Comparison of ENCODE assay signal across 1 cellular context in the genomic region with DNA sequence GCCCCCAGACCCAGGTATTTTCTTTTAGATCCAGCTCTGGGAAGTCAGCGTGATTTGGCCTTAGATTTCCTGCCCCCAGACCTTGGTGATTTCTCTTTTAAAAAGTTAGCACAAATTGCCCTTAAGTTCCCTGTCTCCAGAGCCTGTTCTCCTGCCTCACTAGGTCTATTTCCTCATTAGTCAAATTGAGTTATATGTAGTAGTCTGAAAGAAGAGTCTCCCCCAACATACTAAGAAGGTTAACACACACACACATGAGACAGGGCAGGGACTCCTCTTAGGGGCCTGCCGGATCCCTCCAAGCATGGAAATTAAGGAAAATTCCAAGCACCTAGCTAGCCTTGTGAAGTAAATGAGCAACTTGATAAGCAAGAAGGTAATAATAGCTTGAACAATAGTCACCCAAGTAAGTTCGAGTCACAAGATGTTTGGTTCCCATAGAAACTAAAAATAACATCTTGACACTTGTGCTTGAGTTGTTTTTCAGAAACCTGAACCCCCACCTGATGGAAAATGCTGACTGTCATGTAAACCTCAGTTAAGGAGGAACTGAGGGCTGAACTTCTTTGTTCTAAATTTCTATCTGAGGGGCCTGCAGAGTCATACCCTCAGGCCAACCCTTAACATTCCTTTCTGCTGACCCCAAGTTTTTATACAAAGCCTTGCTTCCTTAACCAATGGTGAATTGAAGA.
TF ChIP-seq lines count a peak whose summit lies in the region.

No MANE protein-coding gene starts in this region.

TF ChIP-seq in K562, 482 proteins besides CTCF, POLR2A, EP300 and RAD21 (continued from another document):
- peak; percentile 56; the same call in 1 of the 2 replicates for TF ChIP-seq C11orf30 (IDR thresholded peaks at IDR 0.05; ENCODE audit: low read depth)
- no peak for TF ChIP-seq POLR3G (IDR thresholded peaks at IDR 0.05; ENCODE audit: extremely low read depth, insufficient read length, insufficient replicate concordance)
- TF ChIP-seq ZNF551 (CRISPR knock-in tag; IDR thresholded peaks at IDR 0.05), result no peak
- TF ChIP-seq ZBTB7A (IDR thresholded peaks at IDR 0.05; ENCODE audit: borderline replicate concordance, control insufficient read depth, low read depth, low read length), result no peak
- TF ChIP-seq, protein P1, sequence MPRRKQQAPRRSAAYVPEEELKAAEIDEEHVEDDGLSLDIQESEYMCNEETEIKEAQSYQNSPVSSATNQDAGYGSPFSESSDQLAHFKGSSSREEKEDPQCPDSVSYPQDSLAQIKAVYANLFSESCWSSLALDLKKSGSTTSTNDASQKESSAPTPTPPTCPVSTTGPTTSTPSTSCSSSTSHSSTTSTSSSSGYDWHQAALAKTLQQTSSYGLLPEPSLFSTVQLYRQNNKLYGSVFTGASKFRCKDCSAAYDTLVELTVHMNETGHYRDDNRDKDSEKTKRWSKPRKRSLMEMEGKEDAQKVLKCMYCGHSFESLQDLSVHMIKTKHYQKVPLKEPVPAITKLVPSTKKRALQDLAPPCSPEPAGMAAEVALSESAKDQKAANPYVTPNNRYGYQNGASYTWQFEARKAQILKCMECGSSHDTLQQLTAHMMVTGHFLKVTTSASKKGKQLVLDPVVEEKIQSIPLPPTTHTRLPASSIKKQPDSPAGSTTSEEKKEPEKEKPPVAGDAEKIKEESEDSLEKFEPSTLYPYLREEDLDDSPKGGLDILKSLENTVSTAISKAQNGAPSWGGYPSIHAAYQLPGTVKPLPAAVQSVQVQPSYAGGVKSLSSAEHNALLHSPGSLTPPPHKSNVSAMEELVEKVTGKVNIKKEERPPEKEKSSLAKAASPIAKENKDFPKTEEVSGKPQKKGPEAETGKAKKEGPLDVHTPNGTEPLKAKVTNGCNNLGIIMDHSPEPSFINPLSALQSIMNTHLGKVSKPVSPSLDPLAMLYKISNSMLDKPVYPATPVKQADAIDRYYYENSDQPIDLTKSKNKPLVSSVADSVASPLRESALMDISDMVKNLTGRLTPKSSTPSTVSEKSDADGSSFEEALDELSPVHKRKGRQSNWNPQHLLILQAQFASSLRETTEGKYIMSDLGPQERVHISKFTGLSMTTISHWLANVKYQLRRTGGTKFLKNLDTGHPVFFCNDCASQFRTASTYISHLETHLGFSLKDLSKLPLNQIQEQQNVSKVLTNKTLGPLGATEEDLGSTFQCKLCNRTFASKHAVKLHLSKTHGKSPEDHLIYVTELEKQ (CRISPR knock-in tag; IDR thresholded peaks at IDR 0.05), result no peak
- TF ChIP-seq, protein P2, sequence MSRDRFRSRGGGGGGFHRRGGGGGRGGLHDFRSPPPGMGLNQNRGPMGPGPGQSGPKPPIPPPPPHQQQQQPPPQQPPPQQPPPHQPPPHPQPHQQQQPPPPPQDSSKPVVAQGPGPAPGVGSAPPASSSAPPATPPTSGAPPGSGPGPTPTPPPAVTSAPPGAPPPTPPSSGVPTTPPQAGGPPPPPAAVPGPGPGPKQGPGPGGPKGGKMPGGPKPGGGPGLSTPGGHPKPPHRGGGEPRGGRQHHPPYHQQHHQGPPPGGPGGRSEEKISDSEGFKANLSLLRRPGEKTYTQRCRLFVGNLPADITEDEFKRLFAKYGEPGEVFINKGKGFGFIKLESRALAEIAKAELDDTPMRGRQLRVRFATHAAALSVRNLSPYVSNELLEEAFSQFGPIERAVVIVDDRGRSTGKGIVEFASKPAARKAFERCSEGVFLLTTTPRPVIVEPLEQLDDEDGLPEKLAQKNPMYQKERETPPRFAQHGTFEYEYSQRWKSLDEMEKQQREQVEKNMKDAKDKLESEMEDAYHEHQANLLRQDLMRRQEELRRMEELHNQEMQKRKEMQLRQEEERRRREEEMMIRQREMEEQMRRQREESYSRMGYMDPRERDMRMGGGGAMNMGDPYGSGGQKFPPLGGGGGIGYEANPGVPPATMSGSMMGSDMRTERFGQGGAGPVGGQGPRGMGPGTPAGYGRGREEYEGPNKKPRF (IDR thresholded peaks at IDR 0.05; ENCODE audit: low read depth, low read length), result no peak
- TF ChIP-seq, protein P3, sequence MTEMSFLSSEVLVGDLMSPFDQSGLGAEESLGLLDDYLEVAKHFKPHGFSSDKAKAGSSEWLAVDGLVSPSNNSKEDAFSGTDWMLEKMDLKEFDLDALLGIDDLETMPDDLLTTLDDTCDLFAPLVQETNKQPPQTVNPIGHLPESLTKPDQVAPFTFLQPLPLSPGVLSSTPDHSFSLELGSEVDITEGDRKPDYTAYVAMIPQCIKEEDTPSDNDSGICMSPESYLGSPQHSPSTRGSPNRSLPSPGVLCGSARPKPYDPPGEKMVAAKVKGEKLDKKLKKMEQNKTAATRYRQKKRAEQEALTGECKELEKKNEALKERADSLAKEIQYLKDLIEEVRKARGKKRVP (CRISPR knock-in tag; IDR thresholded peaks at IDR 0.05), result no peak
- no peak for TF ChIP-seq HDAC8 (tag; IDR thresholded peaks at IDR 0.05)
- TF ChIP-seq MAX (CRISPR knock-in tag; IDR thresholded peaks at IDR 0.05), result no peak
- no peak for TF ChIP-seq PCBP1 (IDR thresholded peaks at IDR 0.05; ENCODE audit: low read depth, low read length, poor library complexity, severe bottlenecking)
- TF ChIP-seq ZNF785 (CRISPR knock-in tag; IDR thresholded peaks at IDR 0.05), result no peak
- peak; percentile 25; the same call in 1 of the 2 replicates for TF ChIP-seq FOXJ2 (tag; IDR thresholded peaks at IDR 0.05)
- no peak for TF ChIP-seq XRCC5 (IDR thresholded peaks at IDR 0.05; ENCODE audit: low read depth, low read length)
- TF ChIP-seq, protein P4, sequence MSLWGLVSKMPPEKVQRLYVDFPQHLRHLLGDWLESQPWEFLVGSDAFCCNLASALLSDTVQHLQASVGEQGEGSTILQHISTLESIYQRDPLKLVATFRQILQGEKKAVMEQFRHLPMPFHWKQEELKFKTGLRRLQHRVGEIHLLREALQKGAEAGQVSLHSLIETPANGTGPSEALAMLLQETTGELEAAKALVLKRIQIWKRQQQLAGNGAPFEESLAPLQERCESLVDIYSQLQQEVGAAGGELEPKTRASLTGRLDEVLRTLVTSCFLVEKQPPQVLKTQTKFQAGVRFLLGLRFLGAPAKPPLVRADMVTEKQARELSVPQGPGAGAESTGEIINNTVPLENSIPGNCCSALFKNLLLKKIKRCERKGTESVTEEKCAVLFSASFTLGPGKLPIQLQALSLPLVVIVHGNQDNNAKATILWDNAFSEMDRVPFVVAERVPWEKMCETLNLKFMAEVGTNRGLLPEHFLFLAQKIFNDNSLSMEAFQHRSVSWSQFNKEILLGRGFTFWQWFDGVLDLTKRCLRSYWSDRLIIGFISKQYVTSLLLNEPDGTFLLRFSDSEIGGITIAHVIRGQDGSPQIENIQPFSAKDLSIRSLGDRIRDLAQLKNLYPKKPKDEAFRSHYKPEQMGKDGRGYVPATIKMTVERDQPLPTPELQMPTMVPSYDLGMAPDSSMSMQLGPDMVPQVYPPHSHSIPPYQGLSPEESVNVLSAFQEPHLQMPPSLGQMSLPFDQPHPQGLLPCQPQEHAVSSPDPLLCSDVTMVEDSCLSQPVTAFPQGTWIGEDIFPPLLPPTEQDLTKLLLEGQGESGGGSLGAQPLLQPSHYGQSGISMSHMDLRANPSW (CRISPR knock-in tag; IDR thresholded peaks at IDR 0.05), result no peak
- TF ChIP-seq MYNN (IDR thresholded peaks at IDR 0.05), result no peak
- TF ChIP-seq MYNN (CRISPR knock-in tag; IDR thresholded peaks at IDR 0.05), result no peak
- TF ChIP-seq, protein P5, sequence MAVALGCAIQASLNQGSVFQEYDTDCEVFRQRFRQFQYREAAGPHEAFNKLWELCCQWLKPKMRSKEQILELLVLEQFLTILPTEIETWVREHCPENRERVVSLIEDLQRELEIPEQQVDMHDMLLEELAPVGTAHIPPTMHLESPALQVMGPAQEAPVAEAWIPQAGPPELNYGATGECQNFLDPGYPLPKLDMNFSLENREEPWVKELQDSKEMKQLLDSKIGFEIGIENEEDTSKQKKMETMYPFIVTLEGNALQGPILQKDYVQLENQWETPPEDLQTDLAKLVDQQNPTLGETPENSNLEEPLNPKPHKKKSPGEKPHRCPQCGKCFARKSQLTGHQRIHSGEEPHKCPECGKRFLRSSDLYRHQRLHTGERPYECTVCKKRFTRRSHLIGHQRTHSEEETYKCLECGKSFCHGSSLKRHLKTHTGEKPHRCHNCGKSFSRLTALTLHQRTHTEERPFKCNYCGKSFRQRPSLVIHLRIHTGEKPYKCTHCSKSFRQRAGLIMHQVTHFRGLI (CRISPR knock-in tag; IDR thresholded peaks at IDR 0.05), result no peak
- no peak for TF ChIP-seq CHCHD3 (CRISPR knock-in tag; IDR thresholded peaks at IDR 0.05)
- no peak for TF ChIP-seq PTRF (tag; IDR thresholded peaks at IDR 0.05)
- TF ChIP-seq HBP1 (CRISPR knock-in tag; IDR thresholded peaks at IDR 0.05), result no peak
- TF ChIP-seq CHD2 (IDR thresholded peaks at IDR 0.05; ENCODE audit: low read depth, low read length), result no peak
- TF ChIP-seq ZNF316 (IDR thresholded peaks at IDR 0.05), result peak; percentile 66
- no peak for TF ChIP-seq CCAR2 (IDR thresholded peaks at IDR 0.05; ENCODE audit: low read depth, low read length)
- TF ChIP-seq FOSL1 (tag; conservative IDR thresholded peaks at IDR 0.05), result no peak
- no peak for TF ChIP-seq SAP30 (IDR thresholded peaks at IDR 0.05; ENCODE audit: borderline replicate concordance, insufficient read depth, low read depth, low read length, poor library complexity, severe bottlenecking)
- no peak for TF ChIP-seq ATF1 (CRISPR knock-in tag; IDR thresholded peaks at IDR 0.05)
- no peak for TF ChIP-seq ATF1 (tag; IDR thresholded peaks at IDR 0.05)
- no peak for TF ChIP-seq ZBTB8A (IDR thresholded peaks at IDR 0.05; ENCODE audit: partially characterized antibody)
- TF ChIP-seq ZNF140 (CRISPR knock-in tag; IDR thresholded peaks at IDR 0.05), result no peak
- no peak for TF ChIP-seq HNRNPUL1 (IDR thresholded peaks at IDR 0.05; ENCODE audit: low read length)
